Comparison of ENCODE assay signal across 11 cellular contexts in genomic region chr7:1029637-1030443, GRCh38. TPM values are rescaled to one million over a fixed set of nuclear protein-coding genes. Genes with fewer than 3 reads are reported as not detected.
DNase-seq lines count a peak whose midpoint lies in the region; ATAC-seq and TF ChIP-seq lines count a peak whose summit lies in the region.
"Had no signal": no experiment of that assay in that cellular context is flagged by ENCODE, and none has a peak within 500 bp of the region (broad histone marks: within the 10 kb centered on the region; RNA-seq: fewer than 3 reads in every experiment).

No MANE protein-coding gene starts in this region.

- H3K27me3 ChIP-seq in H7 (ENCODE audit: control insufficient read depth, insufficient read depth, low read length): no peaks in the 10 kb centered on the region
- no peaks in the 10 kb centered on the region for H3K27me3 ChIP-seq in PC-3 (ENCODE audit: low read length)
- H3K27me3 ChIP-seq in esophagus squamous epithelium: no peaks in the 10 kb centered on the region
- no peaks in the 10 kb centered on the region for H3K27me3 ChIP-seq in smooth muscle cell (ENCODE audit: low read depth)
- H3K27me3 ChIP-seq: foreskin keratinocyte had no signal

- DNase-seq in H7: peak; percentile 75
- DNase-seq in PC-3: no peak
- DNase-seq in esophagus squamous epithelium (lab: John Stamatoyannopoulos, UW): no peak
- no peak for DNase-seq in smooth muscle cell (lab: John Stamatoyannopoulos, UW; ENCODE audit: unreplicated experiment)
- DNase-seq in NCI-H2171 treated with DMSO at 0.1 percent for 48 hours (lab: John Stamatoyannopoulos, UW): no peak
- DNase-seq in medulla oblongata (ENCODE audit: extremely low spot score): no peak
- DNase-seq: activated gamma-delta T cell treated with Interleukin-2 at 50 U/mL for 16 hours; foreskin keratinocyte; stimulated activated naive CD4-positive, alpha-beta T cell had no signal

- POLR2A ChIA-PET in PC-3 (lab: Charles Lee; ENCODE audit: unreplicated experiment): no interaction called here

- CTCF ChIA-PET in PC-3 (lab: Charles Lee): no interaction called here

- H3K27ac ChIP-seq in PC-3 (ENCODE audit: low read length): peak overlapping the region; percentile 85; the same call in 1 of the 2 replicates
- H3K27ac ChIP-seq in esophagus squamous epithelium: peak overlapping the region; percentile 80 to 98 (median 94)
- peak overlapping the region; percentile 83 for H3K27ac ChIP-seq in smooth muscle cell (ENCODE audit: low read depth)
- H3K27ac ChIP-seq: foreskin keratinocyte had no signal

- H3K9me2 ChIP-seq in PC-3 (replicated peaks; ENCODE audit: low read length): no peaks in the 10 kb centered on the region

- BruUV-seq in PC-3 (replicated peaks; lab: Mats Ljungman, UMichigan): no TSS peak

- ATAC-seq in PC-3 (no peak), HG02678 (IDR thresholded peaks at IDR 0.05; ENCODE audit: unreplicated experiment) (no peak)

- H3K36me3 ChIP-seq in H7 (replicated peaks; ENCODE audit: control insufficient read depth, insufficient read depth, low read length) (no peaks in the 10 kb centered on the region; the same call in 1 of the 2 replicates), PC-3 (ENCODE audit: low read depth, low read length) (peaks cover 5% of the 10 kb centered on the region; the same call in 1 of the 2 replicates), esophagus squamous epithelium (peaks cover 0 to 19% (median 0%) of the 10 kb centered on the region in 3 donors), smooth muscle cell (ENCODE audit: low read depth) (no peaks in the 10 kb centered on the region)
- H3K36me3 ChIP-seq: prostate gland had no signal

- no peak overlapping the region for H3K4me3 ChIP-seq in H7 (ENCODE audit: insufficient read depth, low read depth, low read length)
- H3K4me3 ChIP-seq in PC-3 (ENCODE audit: low read length): no peak overlapping the region
- no peak overlapping the region for H3K4me3 ChIP-seq in esophagus squamous epithelium
- H3K4me3 ChIP-seq in smooth muscle cell: no peak overlapping the region
- H3K4me3 ChIP-seq: prostate gland had no signal

- WGBS in esophagus squamous epithelium, 2 donors: 94% methylated on average over 9 to 22 of the region's 33 CpGs
- WGBS in smooth muscle cell (ENCODE audit: low lambda C conversion rate): 93% methylated on average over 33 of the region's 33 CpGs

- H3K79me2 ChIP-seq in PC-3 (ENCODE audit: low read length): peaks cover 32% of the 10 kb centered on the region
- peaks cover 24% of the 10 kb centered on the region for H3K79me2 ChIP-seq in smooth muscle cell (ENCODE audit: low read depth)

- intact Hi-C loops in PC-3 (cut with micrococcal nuclease): no loop called here
- intact Hi-C loops in esophagus squamous epithelium (cut with DNase I): no loop called here

- no peak for TF ChIP-seq POLR2A in esophagus squamous epithelium (IDR thresholded peaks at IDR 0.05)

- H3F3A ChIP-seq in PC-3 (ENCODE audit: low read length, unreplicated experiment) (no peaks in the 10 kb centered on the region), smooth muscle cell (ENCODE audit: low read depth) (peaks cover 10% of the 10 kb centered on the region)

- H3K4me2 ChIP-seq in PC-3 (ENCODE audit: low read length): no peak overlapping the region
- peak overlapping the region; percentile 98 for H3K4me2 ChIP-seq in smooth muscle cell

- H3K4me1 ChIP-seq in PC-3 (ENCODE audit: insufficient read depth, low read length): peaks cover 14% of the 10 kb centered on the region
- peaks cover 16 to 37% (median 16%) of the 10 kb centered on the region in 3 donors for H3K4me1 ChIP-seq in esophagus squamous epithelium
- H3K4me1 ChIP-seq in smooth muscle cell (ENCODE audit: low read depth): peaks cover 19% of the 10 kb centered on the region
- H3K4me1 ChIP-seq: foreskin keratinocyte had no signal

- H2AFZ ChIP-seq in PC-3 (ENCODE audit: low read length) (no peak overlapping the region), smooth muscle cell (ENCODE audit: low read depth) (no peak overlapping the region)

- H3K9ac ChIP-seq in PC-3 (ENCODE audit: low read length) (no peak overlapping the region), smooth muscle cell (ENCODE audit: low read depth) (peak overlapping the region; percentile 66)

- no peak for TF ChIP-seq CTCF in PC-3 (conservative IDR thresholded peaks at IDR 0.05; ENCODE audit: low read depth, low read length)
- no peak for TF ChIP-seq CTCF in esophagus squamous epithelium (IDR thresholded peaks at IDR 0.05)
- TF ChIP-seq CTCF in smooth muscle cell (IDR thresholded peaks at IDR 0.05; ENCODE audit: borderline replicate concordance, insufficient read depth, poor library complexity, severe bottlenecking): no peak

- H3K9me3 ChIP-seq in PC-3 (ENCODE audit: low read length) (no peaks in the 10 kb centered on the region), esophagus squamous epithelium (no peaks in the 10 kb centered on the region), smooth muscle cell (replicated peaks; ENCODE audit: low read depth) (no peaks in the 10 kb centered on the region)
- H3K9me3 ChIP-seq: prostate gland had no signal

- H4K20me1 ChIP-seq in PC-3 (ENCODE audit: low read length) (peaks cover 20% of the 10 kb centered on the region), smooth muscle cell (ENCODE audit: low read depth) (peaks cover 30% of the 10 kb centered on the region)

RNA-seq across cellular contexts. Expression of gene GPR146, which starts 14.5 kb away (rescaled TPM):
- total RNA-seq in H7 (2014; rRNA removed; shearing (Covaris generic)): 0.07 and 0.87 TPM in 2 replicates
- total RNA-seq in PC-3 (2014; rRNA removed) (2.0 and 2.7 TPM in 2 replicates), esophagus squamous epithelium (10 to 100 TPM in 1 of 4 donors, 1 to 10 TPM in 3; 1.1 to 12.8 (median 3.5) TPM), smooth muscle cell (1.8 and 3.6 TPM in 2 replicates)
- 2.2 and 3.8 TPM in 2 replicates for polyA plus RNA-seq in smooth muscle cell
- total RNA-seq: foreskin keratinocyte had no signal
- polyA plus RNA-seq: foreskin keratinocyte had no signal

RNA-seq across cellular contexts. Expression of gene CYP2W1, which starts 46.9 kb away (rescaled TPM):
- total RNA-seq in H7 (2014; rRNA removed; shearing (Covaris generic)): not detected in 2 replicates
- total RNA-seq in PC-3 (2014; rRNA removed): not detected in 2 replicates
- total RNA-seq in esophagus squamous epithelium: under 1 TPM in 1 of 4 donors, not detected in 3; 0.76 TPM
- not detected in 2 replicates for total RNA-seq in smooth muscle cell
- 0.44 TPM in 1 of 2 replicates, not detected in the other for polyA plus RNA-seq in smooth muscle cell
- total RNA-seq: foreskin keratinocyte had no signal
- polyA plus RNA-seq: foreskin keratinocyte had no signal

RNA-seq across cellular contexts. Expression of gene COX19, which starts 54.5 kb away (rescaled TPM):
- 8.4 and 12.9 TPM in 2 replicates for total RNA-seq in H7 (2014; rRNA removed; shearing (Covaris generic))
- total RNA-seq in PC-3 (2014; rRNA removed) (11.6 and 12.4 TPM in 2 replicates), esophagus squamous epithelium (10 to 100 TPM in 1 of 4 donors, 1 to 10 TPM in 3; 4.0 to 13.0 (median 6.9) TPM), smooth muscle cell (10.0 and 10.4 TPM in 2 replicates)
- 10.4 and 19.0 TPM in 2 replicates for polyA plus RNA-seq in smooth muscle cell

RNA-seq across cellular contexts. Expression of gene GPER1, which starts 58.1 kb away (rescaled TPM):
- 0.14 and 0.63 TPM in 2 replicates for total RNA-seq in H7 (2014; rRNA removed; shearing (Covaris generic))
- total RNA-seq in PC-3 (2014; rRNA removed) (4.9 and 8.0 TPM in 2 replicates), esophagus squamous epithelium (1 to 10 TPM in 3 of 4 donors, under 1 TPM in 1; 0.87 to 2.3 (median 1.5) TPM), smooth muscle cell (0.67 and 1.3 TPM in 2 replicates)
- polyA plus RNA-seq in smooth muscle cell: 2.3 and 4.0 TPM in 2 replicates
